23 cellular contexts compared by ENCODE assay signal in genomic region chr3:185236969-185237368, GRCh38. TPM values are rescaled to one million over a fixed set of nuclear protein-coding genes. Genes with fewer than 3 reads are reported as not detected.
DNase-seq lines count a peak whose midpoint lies in the region; ATAC-seq, FAIRE-seq and TF ChIP-seq lines count a peak whose summit lies in the region.
"Had no signal": no experiment of that assay in that cellular context is flagged by ENCODE, and none has a peak within 500 bp of the region (broad histone marks: within the 10 kb centered on the region; RNA-seq: fewer than 3 reads in every experiment).

No MANE protein-coding gene starts in this region.

- H3K79me2 ChIP-seq in HepG2 (ENCODE audit: insufficient read depth, low read length), result no peaks in the 10 kb centered on the region

- in situ Hi-C loops in HepG2 (cut with HindIII; ENCODE audit: extremely low pct_ligation_motif_present, low pct_unique_long_range_greater_than_20kb), result no loop called here

- no peak for TF ChIP-seq RAD21 in HepG2 (CRISPR knock-in tag; IDR thresholded peaks at IDR 0.05)

- POLR2A ChIA-PET in HepG2 (lab: Yijun Ruan, JAX), result interaction anchor here (1.0 kb wide), 1 partner anchor 14 kb away, joined by 3 read pairs; no protein-coding TSS in a partner anchor

- DNase-seq in HepG2 (ENCODE audit: low spot score) (no peak), right lobe of liver (no peak), adipocyte (ENCODE audit: low read depth) (no peak), endodermal cell (no peak), small intestine (no peak), Calu3 (no peak)
- DNase-seq: ACHN; BE2C; C1 segment of cervical spinal cord; CD4-positive, alpha-beta memory T cell; CD4-positive, CD25-positive, alpha-beta regulatory T cell; CD8-positive, alpha-beta memory T cell; COR-L47; DMS79 treated with DMSO at 0.1 percent for 48 hours; GF-D8 had no signal

- peaks cover 81% of the 10 kb centered on the region for H3K36me3 Mint-ChIP-seq in endodermal cell (ENCODE audit: low read depth)
- no peaks in the 10 kb centered on the region for H3K36me3 Mint-ChIP-seq in Calu3 (ENCODE audit: insufficient read depth, unreplicated experiment)
- H3K36me3 Mint-ChIP-seq: CD4-positive, CD25-positive, alpha-beta regulatory T cell had no signal

- H3K27ac ChIP-seq in HepG2 (ENCODE audit: extremely low read length, insufficient read depth, low read length) (no peak overlapping the region), right lobe of liver (no peak overlapping the region), endodermal cell (ENCODE audit: low read depth, low read length) (no peak overlapping the region), small intestine (ENCODE audit: low read depth in 1 of 2, low read length in 1 of 2) (no peak overlapping the region)
- H3K27ac ChIP-seq: 22Rv1, BLaER1 had no signal

- no peaks in the 10 kb centered on the region for H4K20me1 ChIP-seq in HepG2 (ENCODE audit: insufficient read depth, low read length)
- H4K20me1 ChIP-seq: BLaER1 had no signal

- H3K36me3 ChIP-seq in HepG2 (replicated peaks in 1 of 2; ENCODE audit: control insufficient read depth in 1 of 2, insufficient read depth in 2 of 2, low read length in 2 of 2) (peaks cover 3 to 6% of the 10 kb centered on the region in 2 experiments; a peak in 4 of 5 replicates), right lobe of liver (peaks cover 0 to 30% (median 21%) of the 10 kb centered on the region in 4 donors), adipocyte (ENCODE audit: control insufficient read depth, insufficient read depth, low read length, severe bottlenecking) (peaks cover 32% of the 10 kb centered on the region), endodermal cell (ENCODE audit: control insufficient read depth, insufficient read depth, low read length) (peaks cover 54% of the 10 kb centered on the region), small intestine (ENCODE audit: control insufficient read depth in 2 of 2, insufficient read depth in 2 of 2, low read length in 2 of 2) (peaks cover 0 to 9% of the 10 kb centered on the region in 2 donors)
- H3K36me3 ChIP-seq: BE2C, BLaER1 had no signal

- H3K4me1 ChIP-seq in HepG2 (ENCODE audit: insufficient read depth, low read length) (no peaks in the 10 kb centered on the region), right lobe of liver (no peaks in the 10 kb centered on the region), adipocyte (ENCODE audit: control insufficient read depth, insufficient read depth, low read length) (no peaks in the 10 kb centered on the region), endodermal cell (ENCODE audit: control insufficient read depth, insufficient read depth, low read length) (no peaks in the 10 kb centered on the region), small intestine (ENCODE audit: control insufficient read depth in 2 of 2, insufficient read depth in 1 of 2, low read depth in 1 of 2, low read length in 1 of 2) (no peaks in the 10 kb centered on the region)
- H3K4me1 ChIP-seq: BE2C, BLaER1 had no signal

- intact Hi-C loops in HepG2 (cut with micrococcal nuclease; ENCODE audit: unreplicated experiment), result no loop called here
- intact Hi-C loops in right lobe of liver (cut with DNase I), result no loop called here
- intact Hi-C loops in Calu3 (cut with micrococcal nuclease; ENCODE audit: unreplicated experiment), result no loop called here

- peaks cover 25% of the 10 kb centered on the region for H3K9me3 ChIP-seq in HepG2 (ENCODE audit: low read length)
- peaks cover 0 to 11% (median 4%) of the 10 kb centered on the region in 4 donors for H3K9me3 ChIP-seq in right lobe of liver
- peaks cover 41% of the 10 kb centered on the region for H3K9me3 ChIP-seq in adipocyte (ENCODE audit: control insufficient read depth, low read length)
- peaks cover 82% of the 10 kb centered on the region for H3K9me3 ChIP-seq in endodermal cell (ENCODE audit: control insufficient read depth, low read length)
- H3K9me3 ChIP-seq in small intestine (ENCODE audit: control insufficient read depth, low read depth), result no peaks in the 10 kb centered on the region
- H3K9me3 ChIP-seq: BE2C had no signal

- H3K9me3 Mint-ChIP-seq in endodermal cell (peaks cover 72% of the 10 kb centered on the region), Calu3 (ENCODE audit: low read depth, unreplicated experiment) (peaks cover 15% of the 10 kb centered on the region)

- BruUV-seq in HepG2 (replicated peaks; lab: Mats Ljungman, UMichigan) (no TSS peak), Calu3 (replicated peaks; lab: Mats Ljungman, UMichigan) (no TSS peak)

- no peak for FAIRE-seq in HepG2 (lab: Jason Lieb, UNC)
- FAIRE-seq in small intestine (lab: Jason Lieb, UNC), result peak; percentile 59
- FAIRE-seq: D721Med, G401.6, GM12891 had no signal

- H3K4me3 Mint-ChIP-seq in endodermal cell (no peak overlapping the region), Calu3 (ENCODE audit: low read depth, unreplicated experiment) (no peak overlapping the region)
- H3K4me3 Mint-ChIP-seq: CD14-positive monocyte; CD4-positive, alpha-beta memory T cell; CD4-positive, CD25-positive, alpha-beta regulatory T cell; CD8-positive, alpha-beta memory T cell had no signal

- no peak overlapping the region for H3K4me2 ChIP-seq in HepG2 (ENCODE audit: low read depth, low read length)
- H3K4me2 ChIP-seq: BLaER1 had no signal

- TF ChIP-seq POLR2A in HepG2 (IDR thresholded peaks at IDR 0.05; ENCODE audit: insufficient read depth in 1 of 2, low read depth in 2 of 2, low read length in 2 of 2) (no peak), right lobe of liver (IDR thresholded peaks at IDR 0.05) (no peak)

- H3K4me1 Mint-ChIP-seq in endodermal cell, result no peaks in the 10 kb centered on the region
- H3K4me1 Mint-ChIP-seq in Calu3 (ENCODE audit: low read depth, unreplicated experiment), result no peaks in the 10 kb centered on the region
- H3K4me1 Mint-ChIP-seq: CD14-positive monocyte; CD4-positive, alpha-beta memory T cell; CD4-positive, CD25-positive, alpha-beta regulatory T cell; CD8-positive, alpha-beta memory T cell had no signal

- H3K27me3 ChIP-seq in HepG2 (ENCODE audit: control insufficient read depth in 1 of 2, insufficient read depth in 2 of 2, low read length in 2 of 2) (no peaks in the 10 kb centered on the region), right lobe of liver (no peaks in the 10 kb centered on the region), adipocyte (replicated peaks; ENCODE audit: control insufficient read depth, insufficient read depth, low read length) (no peaks in the 10 kb centered on the region), endodermal cell (ENCODE audit: control insufficient read depth, insufficient read depth, low read length, poor library complexity, severe bottlenecking) (no peaks in the 10 kb centered on the region), small intestine (ENCODE audit: control insufficient read depth in 2 of 2, insufficient read depth in 2 of 2, low read length in 2 of 2) (no peaks in the 10 kb centered on the region)
- H3K27me3 ChIP-seq: BE2C, BLaER1 had no signal

- no peak for TF ChIP-seq EP300 in HepG2 (IDR thresholded peaks at IDR 0.05; ENCODE audit: low read depth in 2 of 2, low read length in 2 of 2)
- no peak for TF ChIP-seq EP300 in HepG2 (CRISPR knock-in tag; IDR thresholded peaks at IDR 0.05; ENCODE audit: borderline replicate concordance)

- H3K27ac Mint-ChIP-seq in endodermal cell (no peak overlapping the region), Calu3 (ENCODE audit: unreplicated experiment) (no peak overlapping the region)
- H3K27ac Mint-ChIP-seq: CD14-positive monocyte; CD4-positive, alpha-beta memory T cell; CD4-positive, CD25-positive, alpha-beta regulatory T cell; CD8-positive, alpha-beta memory T cell had no signal

- H2AFZ ChIP-seq in HepG2 (ENCODE audit: low read length), result no peak overlapping the region

- CTCF ChIA-PET in HepG2 (lab: Yijun Ruan, JAX; ENCODE audit: low intra/inter-chr PET ratio, low total read pairs) (no interaction called here), Calu3 (lab: Charles Lee) (no interaction called here)

- H3K4me3 ChIP-seq in HepG2 (replicated peaks in 1 of 3; ENCODE audit: insufficient read depth in 1 of 3, low read depth in 2 of 3, low read length in 3 of 3), result no peak overlapping the region
- no peak overlapping the region for H3K4me3 ChIP-seq in right lobe of liver
- H3K4me3 ChIP-seq in adipocyte (ENCODE audit: low read length), result peak overlapping the region; percentile 4
- peak overlapping the region; percentile 37 for H3K4me3 ChIP-seq in endodermal cell (ENCODE audit: low read length)
- H3K4me3 ChIP-seq in small intestine (ENCODE audit: low read depth in 1 of 2, low read length in 2 of 2), result no peak overlapping the region
- H3K4me3 ChIP-seq: BLaER1 had no signal

- H3K9ac ChIP-seq in HepG2 (ENCODE audit: insufficient read depth, low read depth, low read length), result no peak overlapping the region
- no peak overlapping the region for H3K9ac ChIP-seq in adipocyte (ENCODE audit: low read length)
- no peak overlapping the region for H3K9ac ChIP-seq in endodermal cell (ENCODE audit: extremely low read depth, low read length, poor library complexity, severe bottlenecking)
- H3K9ac ChIP-seq: BLaER1 had no signal

- ATAC-seq in HepG2 (no peak), right lobe of liver (no peak), HG03442 (IDR thresholded peaks at IDR 0.05; ENCODE audit: unreplicated experiment) (no peak), GM18511 (IDR thresholded peaks at IDR 0.05; ENCODE audit: unreplicated experiment) (no peak)

- TF ChIP-seq CTCF in HepG2 (CRISPR knock-in tag; IDR thresholded peaks at IDR 0.05) (no peak), right lobe of liver (IDR thresholded peaks at IDR 0.05) (no peak), endodermal cell (conservative IDR thresholded peaks at IDR 0.05) (no peak), Calu3 (IDR thresholded peaks at IDR 0.05; ENCODE audit: unreplicated experiment) (no peak)

- peaks cover 1% of the 10 kb centered on the region for H3K27me3 Mint-ChIP-seq in endodermal cell (ENCODE audit: insufficient read depth)
- H3K27me3 Mint-ChIP-seq in Calu3 (ENCODE audit: unreplicated experiment), result no peaks in the 10 kb centered on the region
- H3K27me3 Mint-ChIP-seq: CD4-positive, alpha-beta memory T cell had no signal

RNA-seq across cellular contexts. Expression of gene EHHADH, which starts 16.9 kb away (rescaled TPM):
- total RNA-seq in HepG2 (2016; rRNA removed; fragmentation: Illumina TruSeq; extraction: Trizol), result 38.9 and 59.1 TPM in 2 replicates
- total RNA-seq in HepG2 (2016; cell fraction: cytosol; rRNA removed; fragmentation: Illumina TruSeq; extraction: Trizol; ENCODE audit: low read depth), result 3.7 and 5.5 TPM in 2 replicates
- 40.5 and 57.0 TPM in 2 replicates for total RNA-seq in HepG2 (2016; cell fraction: insoluble cytoplasmic fraction; rRNA removed; fragmentation: Illumina TruSeq; extraction: Trizol)
- 9.7 and 12.0 TPM in 2 replicates for total RNA-seq in HepG2 (2016; cell fraction: membrane; rRNA removed; fragmentation: Illumina TruSeq; extraction: Trizol)
- 34.2 and 38.8 TPM in 2 replicates for total RNA-seq in HepG2 (2016; cell fraction: nucleus; rRNA removed; fragmentation: Illumina TruSeq; extraction: Trizol)
- 14.1 and 14.5 TPM in 2 replicates for polyA plus RNA-seq in HepG2 (2011; rRNA removed)
- polyA plus RNA-seq in HepG2 (2011; cell fraction: cytosol; rRNA removed), result 10.6 and 13.3 TPM in 2 replicates
- polyA plus RNA-seq in HepG2 (2011; cell fraction: nucleus; rRNA removed), result 3.9 and 6.8 TPM in 2 replicates
- polyA plus RNA-seq in HepG2 (2012), result 17.8 and 33.4 TPM in 2 replicates
- polyA plus RNA-seq in HepG2 (2016; cell fraction: cytosol; fragmentation: Illumina TruSeq; extraction: Trizol; ENCODE audit: low read depth), result 1.9 and 2.0 TPM in 2 replicates
- 46.6 and 47.5 TPM in 2 replicates for polyA plus RNA-seq in HepG2 (2016; cell fraction: insoluble cytoplasmic fraction; fragmentation: Illumina TruSeq; extraction: Trizol; ENCODE audit: low read depth)
- polyA plus RNA-seq in HepG2 (2016; cell fraction: membrane; fragmentation: Illumina TruSeq; extraction: Trizol; ENCODE audit: low read depth), result 4.9 and 6.1 TPM in 2 replicates
- 22.4 and 23.4 TPM in 2 replicates for polyA plus RNA-seq in HepG2 (2016; cell fraction: nucleus; fragmentation: Illumina TruSeq; extraction: Trizol; ENCODE audit: insufficient read depth, low read depth)
- 5.1 and 33.8 TPM in 2 replicates for polyA minus RNA-seq in HepG2 (2011; rRNA and poly(A)+ RNA removed; ENCODE audit: low replicate concordance)
- 25.6 and 27.5 TPM in 2 replicates for polyA minus RNA-seq in HepG2 (2011; cell fraction: cytosol; rRNA and poly(A)+ RNA removed)
- polyA minus RNA-seq in HepG2 (2011; cell fraction: nucleus; rRNA and poly(A)+ RNA removed), result 51.2 and 66.1 TPM in 2 replicates
- 100 to 1,000 TPM; 138 to 322 (median 216) TPM for total RNA-seq in right lobe of liver
- 10 to 100 TPM; 58.7 to 79.2 TPM for total RNA-seq in endodermal cell
- polyA plus RNA-seq in endodermal cell (2013, experiment 1 of 2), result 6.3 TPM
- 7.1 TPM for polyA plus RNA-seq in endodermal cell (2013, experiment 2 of 2)
- 10 to 100 TPM; 12.2 to 29.5 (median 12.4) TPM for polyA plus RNA-seq in small intestine
- total RNA-seq in Calu3 (2022), result 20.1 and 24.3 TPM in 2 replicates

Comparison
In these comparisons a context has a peak if more than half of its experiments do, and no peak if none do; other contexts are left out.
1. H3K4me3 ChIP-seq: peak in adipocyte (single experiment) and endodermal cell (single experiment); none in HepG2 (0 of 3), right lobe of liver (0 of 3) and small intestine (0 of 2).